In the genomic region with DNA sequence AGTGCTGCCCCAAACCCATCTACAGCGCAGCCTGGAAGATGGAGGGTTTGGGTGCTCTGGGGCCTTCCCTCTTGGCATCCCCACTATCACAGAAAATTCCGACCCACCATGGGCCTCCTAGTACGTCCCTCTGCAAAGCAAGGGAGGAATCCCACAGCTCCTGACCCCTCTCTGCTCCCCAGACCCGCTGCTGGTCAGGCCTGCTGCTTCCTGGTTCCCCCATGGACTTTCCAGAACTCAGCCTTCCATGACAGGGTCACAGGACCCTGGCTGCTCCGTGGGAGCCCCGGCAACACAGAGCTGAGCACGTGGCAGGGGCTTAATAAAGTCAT, we compare ENCODE assay signal across 14 cellular contexts. TPM values are rescaled to one million over a fixed set of nuclear protein-coding genes. Genes with fewer than 3 reads are reported as not detected.
A peak's percentile ranks its signal among the peaks of the same experiment; 100 is the strongest.
DNase-seq lines count a peak whose midpoint lies in the region; ATAC-seq and TF ChIP-seq lines count a peak whose summit lies in the region.
"Had no signal": no experiment of that assay in that cellular context is flagged by ENCODE, and none has a peak within 500 bp of the region (broad histone marks: within the 10 kb centered on the region; RNA-seq: fewer than 3 reads in every experiment).

No MANE protein-coding gene starts in this region.

- H4K8ac ChIP-seq in mesenchymal stem cell (ENCODE audit: low read length) = peak overlapping the region; percentile 100

- DNase-seq in activated CD4-positive, alpha-beta T cell treated with anti-CD3 and anti-CD28 coated beads, Interleukin-2, amount 10 ng/mL, durations not matched to agents 7 days and 5 days = no peak
- DNase-seq in activated CD4-positive, alpha-beta T cell treated with anti-CD3 and anti-CD28 coated beads, Interleukin-2, amount 50 U/mL, for 4 hours = no peak
- DNase-seq in MCF 10A (ENCODE audit: unreplicated experiment) (no peak), mesenchymal stem cell (no peak), tibial artery (no peak), thyroid gland (no peak)
- no peak for DNase-seq in effector CD4-positive, alpha-beta T cell
- DNase-seq: stimulated activated CD4-positive, alpha-beta T cell treated with anti-CD3 and anti-CD28 coated beads, Interleukin-15, amount 100 ng/mL, for 24 hours had no signal

- TF ChIP-seq CTCF in MCF 10A (IDR thresholded peaks at IDR 0.05; ENCODE audit: unreplicated experiment) (no peak), tibial artery (IDR thresholded peaks at IDR 0.05) (no peak), thyroid gland (IDR thresholded peaks at IDR 0.05) (no peak)

- H3K4me2 ChIP-seq in mesenchymal stem cell (ENCODE audit: low read length, poor library complexity, severe bottlenecking) = peak overlapping the region; percentile 56

- H3K36me3 ChIP-seq in mesenchymal stem cell (ENCODE audit: control insufficient read depth in 1 of 2, insufficient read depth in 2 of 2, low read depth in 1 of 2, low read length in 2 of 2) (peaks cover 8 to 14% of the 10 kb centered on the region in 2 experiments), tibial artery (peaks cover 0 to 8% (median 4%) of the 10 kb centered on the region in 3 donors), thyroid gland (no peaks in the 10 kb centered on the region)

- no peaks in the 10 kb centered on the region for H3K9me3 ChIP-seq in mesenchymal stem cell (ENCODE audit: control insufficient read depth, low read length)
- no peaks in the 10 kb centered on the region for H3K9me3 ChIP-seq in tibial artery
- no peaks in the 10 kb centered on the region for H3K9me3 ChIP-seq in thyroid gland

- H2BK5ac ChIP-seq in mesenchymal stem cell (ENCODE audit: low read depth, low read length, poor library complexity, severe bottlenecking) = peak overlapping the region; percentile 85

- peaks cover 54% of the 10 kb centered on the region for H3K4me1 Mint-ChIP-seq in activated CD4-positive, alpha-beta T cell treated with anti-CD3 and anti-CD28 coated beads, Interleukin-2, amount 10 ng/mL, durations not matched to agents 7 days and 5 days
- peaks cover 16% of the 10 kb centered on the region for H3K4me1 Mint-ChIP-seq in MCF 10A (ENCODE audit: insufficient read depth, unreplicated experiment)

- POLR2A ChIA-PET in activated CD4-positive, alpha-beta T cell treated with anti-CD3 and anti-CD28 coated beads, Interleukin-2, amount 10 ng/mL, durations not matched to agents 7 days and 5 days (lab: Charles Lee) = interaction anchor here (0.9 kb wide), 1 partner anchor 10 kb away, joined by 3 read pairs; no protein-coding TSS in a partner anchor
- POLR2A ChIA-PET in MCF 10A (lab: Yijun Ruan, JAX) = no interaction called here

- BruUV-seq in MCF 10A (replicated peaks; lab: Mats Ljungman, UMichigan) = no TSS peak

- H3K27me3 Mint-ChIP-seq in activated CD4-positive, alpha-beta T cell treated with anti-CD3 and anti-CD28 coated beads, Interleukin-2, amount 10 ng/mL, durations not matched to agents 7 days and 5 days = peaks cover 3% of the 10 kb centered on the region
- no peaks in the 10 kb centered on the region for H3K27me3 Mint-ChIP-seq in MCF 10A (ENCODE audit: insufficient read depth, unreplicated experiment)
- H3K27me3 Mint-ChIP-seq: activated naive CD4-positive, alpha-beta T cell treated with anti-CD3 and anti-CD28 coated beads, Interleukin-2, amount 50 U/mL, for 24 hours had no signal

- TF ChIP-seq POLR2A in thyroid gland (IDR thresholded peaks at IDR 0.05) = no peak

- peaks cover 44% of the 10 kb centered on the region for H3K4me1 ChIP-seq in mesenchymal stem cell (ENCODE audit: control insufficient read depth, insufficient read depth, low read depth, low read length)
- H3K4me1 ChIP-seq in tibial artery = peaks cover 21 to 59% (median 50%) of the 10 kb centered on the region in 4 donors
- H3K4me1 ChIP-seq in thyroid gland = peaks cover 17 to 39% of the 10 kb centered on the region in 2 donors

- peak overlapping the region; percentile 67 to 92 for H3K18ac ChIP-seq in mesenchymal stem cell (ENCODE audit: low read depth in 1 of 2, low read length in 2 of 2)

- peak overlapping the region; percentile 79 for H2AK5ac ChIP-seq in mesenchymal stem cell (ENCODE audit: low read length, severe bottlenecking)

- H3K9me3 Mint-ChIP-seq in activated CD4-positive, alpha-beta T cell treated with anti-CD3 and anti-CD28 coated beads, Interleukin-2, amount 10 ng/mL, durations not matched to agents 7 days and 5 days = peaks cover 10% of the 10 kb centered on the region
- no peaks in the 10 kb centered on the region for H3K9me3 Mint-ChIP-seq in MCF 10A (ENCODE audit: unreplicated experiment)

- H2BK120ac ChIP-seq in mesenchymal stem cell (ENCODE audit: low read depth, low read length) = peak overlapping the region; percentile 97

- H3K27me3 ChIP-seq in mesenchymal stem cell (ENCODE audit: control insufficient read depth in 1 of 2, insufficient read depth in 1 of 2, low read length in 2 of 2) = no peaks in the 10 kb centered on the region
- no peaks in the 10 kb centered on the region for H3K27me3 ChIP-seq in tibial artery
- H3K27me3 ChIP-seq in thyroid gland = no peaks in the 10 kb centered on the region

- peaks cover 16% of the 10 kb centered on the region for H3K36me3 Mint-ChIP-seq in activated CD4-positive, alpha-beta T cell treated with anti-CD3 and anti-CD28 coated beads, Interleukin-2, amount 10 ng/mL, durations not matched to agents 7 days and 5 days (ENCODE audit: low read depth)
- H3K36me3 Mint-ChIP-seq in MCF 10A (ENCODE audit: insufficient read depth, unreplicated experiment) = peaks cover 7% of the 10 kb centered on the region

- peak overlapping the region in 1 of 2 experiments; percentile 48 for H3K4me3 ChIP-seq in mesenchymal stem cell (ENCODE audit: insufficient read depth in 1 of 2, low read depth in 1 of 2, low read length in 2 of 2)
- H3K4me3 ChIP-seq in tibial artery = peak overlapping the region; percentile 41 to 43
- H3K4me3 ChIP-seq in thyroid gland (replicated peaks in 1 of 3) = no peak overlapping the region

- no peak for ATAC-seq in HG03135 (IDR thresholded peaks at IDR 0.05; ENCODE audit: unreplicated experiment)
- ATAC-seq: esophagus mucosa had no signal

- peaks cover 20% of the 10 kb centered on the region for H3K79me1 ChIP-seq in mesenchymal stem cell (replicated peaks; ENCODE audit: low read length, poor library complexity, severe bottlenecking)

- peak overlapping the region in 1 of 2 experiments; percentile 50 for H3K14ac ChIP-seq in mesenchymal stem cell (ENCODE audit: low read length in 2 of 2)

- peak overlapping the region; percentile 94 for H2BK15ac ChIP-seq in mesenchymal stem cell (ENCODE audit: low read depth, poor library complexity, severe bottlenecking)

- H3K4ac ChIP-seq in mesenchymal stem cell (ENCODE audit: low read depth in 1 of 2, low read length in 2 of 2) = peak overlapping the region; percentile 92 to 95

- peak overlapping the region; percentile 98 for H4K91ac ChIP-seq in mesenchymal stem cell (ENCODE audit: low read length)

- H3K23ac ChIP-seq in mesenchymal stem cell (ENCODE audit: low read length in 2 of 2) = peak overlapping the region in 1 of 2 experiments; percentile 47

- CTCF ChIA-PET in activated CD4-positive, alpha-beta T cell treated with anti-CD3 and anti-CD28 coated beads, Interleukin-2, amount 10 ng/mL, durations not matched to agents 7 days and 5 days (lab: Charles Lee) = interaction anchor here (1.1 to 4.4 kb wide), 4 partner anchors 16 to 50 kb away, joined by 4 to 17 read pairs (median 6); no protein-coding TSS in a partner anchor
- CTCF ChIA-PET in MCF 10A (lab: Yijun Ruan, JAX) = interaction anchor here (0.9 to 1.5 kb wide), 2 partner anchors 14 to 18 kb away, joined by 3 to 5 read pairs; no protein-coding TSS in a partner anchor

- intact Hi-C loops in MCF 10A (cut with micrococcal nuclease) = no loop called here
- intact Hi-C loops in tibial artery (cut with DNase I; ENCODE audit: low total_unique reads) = no loop called here
- intact Hi-C loops in thyroid gland (cut with DNase I) = no loop called here

- H2AFZ ChIP-seq in mesenchymal stem cell (ENCODE audit: low read depth, low read length) = peak overlapping the region; percentile 43

- peak overlapping the region; percentile 81 to 98 for H2BK12ac ChIP-seq in mesenchymal stem cell (ENCODE audit: low read length in 2 of 2)

- peak overlapping the region; percentile 90 for H3K9ac ChIP-seq in mesenchymal stem cell (ENCODE audit: low read length)

- H3K27ac ChIP-seq in mesenchymal stem cell (ENCODE audit: low read length, poor library complexity, severe bottlenecking) (peak overlapping the region; percentile 95), tibial artery (peak overlapping the region; percentile 98 to 100), thyroid gland (no peak overlapping the region)

- WGBS in mesenchymal stem cell = 60% methylated on average over 7 of the region's 7 CpGs
- WGBS in thyroid gland, 2 donors = 48 to 54% methylated on average over 6 to 7 of the region's 7 CpGs

- no peak overlapping the region for H3K4me3 Mint-ChIP-seq in activated CD4-positive, alpha-beta T cell treated with anti-CD3 and anti-CD28 coated beads, Interleukin-2, amount 10 ng/mL, durations not matched to agents 7 days and 5 days
- H3K4me3 Mint-ChIP-seq in MCF 10A (ENCODE audit: unreplicated experiment) = no peak overlapping the region
- H3K4me3 Mint-ChIP-seq: activated naive CD4-positive, alpha-beta T cell treated with anti-CD3 and anti-CD28 coated beads, Interleukin-2, amount 50 U/mL, for 24 hours had no signal

- H3K27ac Mint-ChIP-seq in activated CD4-positive, alpha-beta T cell treated with anti-CD3 and anti-CD28 coated beads, Interleukin-2, amount 10 ng/mL, durations not matched to agents 7 days and 5 days = peak overlapping the region; percentile 78
- peak overlapping the region; percentile 63 for H3K27ac Mint-ChIP-seq in MCF 10A (ENCODE audit: low read depth, unreplicated experiment)
- H3K27ac Mint-ChIP-seq: activated naive CD4-positive, alpha-beta T cell treated with anti-CD3 and anti-CD28 coated beads, Interleukin-2, amount 50 U/mL, for 24 hours had no signal

RNA-seq across cellular contexts. Expression of a gene that starts 3.1 kb away (rescaled TPM):
- total RNA-seq in activated CD4-positive, alpha-beta T cell treated with anti-CD3 and anti-CD28 coated beads, Interleukin-2, amount 10 ng/mL, durations not matched to agents 7 days and 5 days = 1 to 10 TPM; 3.4 to 3.5 TPM
- total RNA-seq in MCF 10A (2022) = 4.7 and 4.9 TPM in 2 replicates
- 187 TPM for polyA plus RNA-seq in mesenchymal stem cell (2013, experiment 1 of 2)
- 181 TPM for polyA plus RNA-seq in mesenchymal stem cell (2013, experiment 2 of 2)
- total RNA-seq in thyroid gland = 10 to 100 TPM in 3 of 4 donors, 1 to 10 TPM in 1; 9.9 to 15.2 (median 12.0) TPM
- total RNA-seq: OCI-LY7 had no signal

RNA-seq across cellular contexts. Expression of a gene that starts 49.8 kb away (rescaled TPM):
- not detected for total RNA-seq in activated CD4-positive, alpha-beta T cell treated with anti-CD3 and anti-CD28 coated beads, Interleukin-2, amount 10 ng/mL, durations not matched to agents 7 days and 5 days
- total RNA-seq in MCF 10A (2022) = not detected in 2 replicates
- not detected for polyA plus RNA-seq in mesenchymal stem cell (2013, experiment 1 of 2)
- not detected for polyA plus RNA-seq in mesenchymal stem cell (2013, experiment 2 of 2)
- not detected for total RNA-seq in thyroid gland
- total RNA-seq: esophagus mucosa, H7, lung microvascular endothelial cell, OCI-LY7 had no signal

Comparison
In these comparisons a context has a peak if more than half of its experiments do, and no peak if none do; other contexts are left out.
1. H3K27ac ChIP-seq: peak in mesenchymal stem cell (single experiment) and tibial artery (2 of 2); none in thyroid gland (0 of 3).
2. H3K4me3 ChIP-seq: peak in tibial artery (2 of 2); none in thyroid gland (0 of 3).